ENCODE assay signal across 1 cellular context in the genomic region with DNA sequence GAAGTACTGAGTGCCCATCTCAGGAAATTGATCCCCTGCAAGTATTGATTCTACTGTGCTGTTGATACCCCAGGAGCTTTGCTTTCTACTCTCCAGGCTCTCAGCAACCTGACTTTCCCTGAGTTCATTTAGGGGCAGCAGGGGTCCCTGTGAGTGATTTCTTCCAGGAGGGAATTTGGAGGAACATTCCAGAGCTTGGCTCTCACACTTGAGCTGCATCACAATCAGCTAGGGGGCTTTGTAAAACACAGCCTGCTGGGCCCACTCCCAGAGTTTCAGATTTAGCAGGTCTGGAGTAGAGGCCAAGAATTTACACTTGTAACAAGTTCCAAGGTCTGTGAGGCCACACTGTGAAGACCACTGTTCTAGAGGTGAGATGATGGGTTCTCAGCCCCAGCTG.
TF ChIP-seq lines count a peak whose summit lies in the region.

No MANE protein-coding gene starts in this region.

TF ChIP-seq in GM23338, 12 proteins besides CTCF, POLR2A, EP300 and RAD21 (continued from another document):
- TF ChIP-seq, protein P1, sequence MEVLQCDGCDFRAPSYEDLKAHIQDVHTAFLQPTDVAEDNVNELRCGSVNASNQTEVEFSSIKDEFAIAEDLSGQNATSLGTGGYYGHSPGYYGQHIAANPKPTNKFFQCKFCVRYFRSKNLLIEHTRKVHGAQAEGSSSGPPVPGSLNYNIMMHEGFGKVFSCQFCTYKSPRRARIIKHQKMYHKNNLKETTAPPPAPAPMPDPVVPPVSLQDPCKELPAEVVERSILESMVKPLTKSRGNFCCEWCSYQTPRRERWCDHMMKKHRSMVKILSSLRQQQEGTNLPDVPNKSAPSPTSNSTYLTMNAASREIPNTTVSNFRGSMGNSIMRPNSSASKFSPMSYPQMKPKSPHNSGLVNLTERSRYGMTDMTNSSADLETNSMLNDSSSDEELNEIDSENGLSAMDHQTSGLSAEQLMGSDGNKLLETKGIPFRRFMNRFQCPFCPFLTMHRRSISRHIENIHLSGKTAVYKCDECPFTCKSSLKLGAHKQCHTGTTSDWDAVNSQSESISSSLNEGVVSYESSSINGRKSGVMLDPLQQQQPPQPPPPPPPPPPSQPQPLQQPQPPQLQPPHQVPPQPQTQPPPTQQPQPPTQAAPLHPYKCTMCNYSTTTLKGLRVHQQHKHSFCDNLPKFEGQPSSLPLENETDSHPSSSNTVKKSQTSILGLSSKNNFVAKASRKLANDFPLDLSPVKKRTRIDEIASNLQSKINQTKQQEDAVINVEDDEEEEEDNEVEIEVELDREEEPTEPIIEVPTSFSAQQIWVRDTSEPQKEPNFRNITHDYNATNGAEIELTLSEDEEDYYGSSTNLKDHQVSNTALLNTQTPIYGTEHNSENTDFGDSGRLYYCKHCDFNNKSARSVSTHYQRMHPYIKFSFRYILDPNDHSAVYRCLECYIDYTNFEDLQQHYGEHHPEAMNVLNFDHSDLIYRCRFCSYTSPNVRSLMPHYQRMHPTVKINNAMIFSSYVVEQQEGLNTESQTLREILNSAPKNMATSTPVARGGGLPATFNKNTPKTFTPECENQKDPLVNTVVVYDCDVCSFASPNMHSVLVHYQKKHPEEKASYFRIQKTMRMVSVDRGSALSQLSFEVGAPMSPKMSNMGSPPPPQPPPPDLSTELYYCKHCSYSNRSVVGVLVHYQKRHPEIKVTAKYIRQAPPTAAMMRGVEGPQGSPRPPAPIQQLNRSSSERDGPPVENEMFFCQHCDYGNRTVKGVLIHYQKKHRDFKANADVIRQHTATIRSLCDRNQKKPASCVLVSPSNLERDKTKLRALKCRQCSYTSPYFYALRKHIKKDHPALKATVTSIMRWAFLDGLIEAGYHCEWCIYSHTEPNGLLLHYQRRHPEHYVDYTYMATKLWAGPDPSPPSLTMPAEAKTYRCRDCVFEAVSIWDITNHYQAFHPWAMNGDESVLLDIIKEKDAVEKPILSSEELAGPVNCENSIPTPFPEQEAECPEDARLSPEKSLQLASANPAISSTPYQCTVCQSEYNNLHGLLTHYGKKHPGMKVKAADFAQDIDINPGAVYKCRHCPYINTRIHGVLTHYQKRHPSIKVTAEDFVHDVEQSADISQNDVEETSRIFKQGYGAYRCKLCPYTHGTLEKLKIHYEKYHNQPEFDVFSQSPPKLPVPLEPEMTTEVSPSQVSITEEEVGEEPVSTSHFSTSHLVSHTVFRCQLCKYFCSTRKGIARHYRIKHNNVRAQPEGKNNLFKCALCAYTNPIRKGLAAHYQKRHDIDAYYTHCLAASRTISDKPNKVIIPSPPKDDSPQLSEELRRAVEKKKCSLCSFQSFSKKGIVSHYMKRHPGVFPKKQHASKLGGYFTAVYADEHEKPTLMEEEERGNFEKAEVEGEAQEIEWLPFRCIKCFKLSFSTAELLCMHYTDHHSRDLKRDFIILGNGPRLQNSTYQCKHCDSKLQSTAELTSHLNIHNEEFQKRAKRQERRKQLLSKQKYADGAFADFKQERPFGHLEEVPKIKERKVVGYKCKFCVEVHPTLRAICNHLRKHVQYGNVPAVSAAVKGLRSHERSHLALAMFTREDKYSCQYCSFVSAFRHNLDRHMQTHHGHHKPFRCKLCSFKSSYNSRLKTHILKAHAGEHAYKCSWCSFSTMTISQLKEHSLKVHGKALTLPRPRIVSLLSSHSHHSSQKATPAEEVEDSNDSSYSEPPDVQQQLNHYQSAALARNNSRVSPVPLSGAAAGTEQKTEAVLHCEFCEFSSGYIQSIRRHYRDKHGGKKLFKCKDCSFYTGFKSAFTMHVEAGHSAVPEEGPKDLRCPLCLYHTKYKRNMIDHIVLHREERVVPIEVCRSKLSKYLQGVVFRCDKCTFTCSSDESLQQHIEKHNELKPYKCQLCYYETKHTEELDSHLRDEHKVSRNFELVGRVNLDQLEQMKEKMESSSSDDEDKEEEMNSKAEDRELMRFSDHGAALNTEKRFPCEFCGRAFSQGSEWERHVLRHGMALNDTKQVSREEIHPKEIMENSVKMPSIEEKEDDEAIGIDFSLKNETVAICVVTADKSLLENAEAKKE (CRISPR knock-in tag; IDR thresholded peaks at IDR 0.05): 0 out of 2 replicates have a peak, but pooled peaks have one; percentile 35
- TF ChIP-seq CREB1 (CRISPR knock-in tag; IDR thresholded peaks at IDR 0.05; ENCODE audit: low read depth) (no peak), EZH2phosphoT487 (IDR thresholded peaks at IDR 0.05; ENCODE audit: unreplicated experiment) (no peak)
